Comparison of ENCODE assay signal across 2 cellular contexts in the genomic region with DNA sequence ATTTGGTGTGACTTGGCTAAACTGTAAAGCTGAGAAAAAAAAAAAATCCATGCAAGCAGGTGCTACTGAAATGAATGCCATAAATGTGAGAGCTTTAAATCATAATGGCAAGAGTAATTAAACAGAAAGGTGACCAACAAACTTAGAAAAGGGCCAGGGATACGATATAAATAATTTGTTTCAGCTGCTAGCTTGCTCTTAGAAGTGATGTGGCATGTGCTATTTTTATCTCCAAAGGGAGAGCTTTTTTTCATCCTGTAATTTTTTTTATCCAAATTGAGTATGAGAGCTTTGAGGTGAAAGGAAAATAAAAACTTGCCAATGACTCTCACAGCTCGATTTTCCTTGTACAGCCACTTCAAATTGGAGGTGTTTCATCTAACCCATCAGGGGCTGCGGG.
DNase-seq lines count a peak whose midpoint lies in the region; ATAC-seq lines count a peak whose summit lies in the region.
"Not testable (repeated sequence)": the region's sequence is repeated elsewhere in the genome, so short reads cannot be mapped to it uniquely, and the experiment has no call there.

No MANE protein-coding gene starts in this region.

- DNase-seq in Right ventricle myocardium superior, left ventricle myocardium superior: not testable (repeated sequence)

- intact Hi-C loops in Right ventricle myocardium superior (cut with DNase I); left ventricle myocardium superior (cut with micrococcal nuclease): not testable (repeated sequence)

- ATAC-seq in Right ventricle myocardium superior (ENCODE audit: poor library complexity), result peak; percentile 68
- peak; percentile 39 for ATAC-seq in left ventricle myocardium superior
